21 cellular contexts compared by ENCODE assay signal in genomic region chr10:130194194-130194990, GRCh38.
"Had no signal": no experiment of that assay in that cellular context is flagged by ENCODE, and none has a peak within 500 bp of the region (broad histone marks: within the 10 kb centered on the region; RNA-seq: fewer than 3 reads in every experiment).

No MANE protein-coding gene starts in this region.

- H3K9me3 ChIP-seq: esophagus squamous epithelium, lower lobe of right lung, prostate gland, thoracic aorta, upper lobe of left lung had no signal

- H3K4me1 Mint-ChIP-seq: WTC11 had no signal

- H3K27ac ChIP-seq: esophagus squamous epithelium, lower lobe of right lung, prostate gland, thoracic aorta, upper lobe of left lung had no signal

- H3K36me3 Mint-ChIP-seq: mesothelial cell of epicardium; natural killer cell treated with Interleukin-12 subunit alpha and Interleukin-12 subunit beta and Interleukin-15 and Interleukin-18, amount 100 ng/mL, for 72 hours had no signal

- H3K4me3 ChIP-seq: esophagus squamous epithelium, lower lobe of right lung, prostate gland, thoracic aorta, upper lobe of left lung had no signal

- DNase-seq: activated CD4-positive, alpha-beta T cell treated with anti-CD3 and anti-CD28 coated beads for 36 hours; activated CD4-positive, alpha-beta T cell treated with anti-CD3 and anti-CD28 coated beads, Interleukin-2, amount 50 U/mL, for 48 hours; activated T-cell treated with anti-CD3 and anti-CD28 coated beads for 4 hours; amniotic stem cell; effector memory CD8-positive, alpha-beta T cell; esophagus squamous epithelium; foreskin fibroblast; left cardiac atrium; lower lobe of right lung; occipital lobe; right cardiac atrium; stimulated activated CD4-positive, alpha-beta T cell treated with anti-CD3 and anti-CD28 coated beads, Interleukin-2, amount 100 ng/mL, for 48 hours; T-cell had no signal

- H3K27ac Mint-ChIP-seq: activated CD4-positive, alpha-beta T cell treated with anti-CD3 and anti-CD28 coated beads for 36 hours; activated naive CD8-positive, alpha-beta T cell; activated T-helper 1 cell treated with anti-CD3 and anti-CD28 coated beads, Interleukin-12 subunit alpha, Interleukin-12 subunit beta, Interleukin-2, Interleukin-4 antibody, amounts not matched to agents 30 ng/mL and 10 ng/mL and 1 ng/mL, durations not matched to agents 14 hours and 24 hours and 36 hours; mesothelial cell of epicardium; natural killer cell treated with Interleukin-12 subunit alpha and Interleukin-12 subunit beta and Interleukin-15 and Interleukin-18, amount 100 ng/mL, for 72 hours; T-cell; WTC11 had no signal

- ATAC-seq: activated CD4-positive, alpha-beta T cell treated with anti-CD3 and anti-CD28 coated beads for 36 hours; effector memory CD8-positive, alpha-beta T cell; left cardiac atrium; lower lobe of right lung; natural killer cell treated with Interleukin-12 subunit alpha and Interleukin-12 subunit beta and Interleukin-15 and Interleukin-18, amount 100 ng/mL, for 72 hours; right cardiac atrium; T-cell; WTC11 had no signal

- H3K9me3 Mint-ChIP-seq: activated T-helper 1 cell treated with anti-CD3 and anti-CD28 coated beads, Interleukin-12 subunit alpha, Interleukin-12 subunit beta, Interleukin-2, Interleukin-4 antibody, amounts not matched to agents 30 ng/mL and 10 ng/mL and 1 ng/mL, durations not matched to agents 14 hours and 24 hours and 36 hours; effector memory CD8-positive, alpha-beta T cell; mesothelial cell of epicardium; natural killer cell treated with Interleukin-12 subunit alpha and Interleukin-12 subunit beta and Interleukin-15 and Interleukin-18, amount 100 ng/mL, for 72 hours; T-cell had no signal

- H3K4me3 Mint-ChIP-seq: activated CD4-positive, alpha-beta T cell treated with anti-CD3 and anti-CD28 coated beads for 36 hours; activated naive CD8-positive, alpha-beta T cell; activated T-helper 1 cell treated with anti-CD3 and anti-CD28 coated beads, Interleukin-12 subunit alpha, Interleukin-12 subunit beta, Interleukin-2, Interleukin-4 antibody, amounts not matched to agents 30 ng/mL and 10 ng/mL and 1 ng/mL, durations not matched to agents 14 hours and 24 hours and 36 hours; effector memory CD8-positive, alpha-beta T cell; mesothelial cell of epicardium; natural killer cell treated with Interleukin-12 subunit alpha and Interleukin-12 subunit beta and Interleukin-15 and Interleukin-18, amount 100 ng/mL, for 72 hours; T-cell; WTC11 had no signal

- H3K27me3 ChIP-seq: upper lobe of left lung had no signal

- H3K36me3 ChIP-seq: esophagus squamous epithelium, lower lobe of right lung, prostate gland, thoracic aorta, upper lobe of left lung had no signal
